ENCODE assay signal across 9 cellular contexts in genomic region chr11:61384271-61385242, GRCh38. TPM values are rescaled to one million over a fixed set of nuclear protein-coding genes. Genes with fewer than 3 reads are reported as not detected.
DNase-seq lines count a peak whose midpoint lies in the region; ATAC-seq, FAIRE-seq and TF ChIP-seq lines count a peak whose summit lies in the region.
"Had no signal": no experiment of that assay in that cellular context is flagged by ENCODE, and none has a peak within 500 bp of the region (broad histone marks: within the 10 kb centered on the region; RNA-seq: fewer than 3 reads in every experiment).

No MANE protein-coding gene starts in this region.

- peaks cover 5% of the 10 kb centered on the region; the same call in 1 of the 2 replicates for H3K4me1 Mint-ChIP-seq in WTC11

- FAIRE-seq in HTR-8/SVneo (lab: Jason Lieb, UNC) = no peak
- FAIRE-seq: TTC549 had no signal

- POLR2A ChIA-PET in WTC11 (lab: Charles Lee) = interaction anchor here (0.5 to 1.7 kb wide), 3 partner anchors 12 to 45 kb away, joined by 4 read pairs; partner anchors contain the start of genes CPSF7, CYB561A3, SDHAF2 and TMEM138

- H3K36me3 Mint-ChIP-seq in WTC11 = no peaks in the 10 kb centered on the region

- H3K27ac Mint-ChIP-seq in WTC11 = no peak overlapping the region

- DNase-seq in Daoy (ENCODE audit: low read depth) (peak; percentile 35), WTC11 (ENCODE audit: low spot score) (peak; percentile 23), left lobe of liver (ENCODE audit: low spot score) (no peak), HTR-8/SVneo (ENCODE audit: insufficient read length, low spot score) (no peak)
- DNase-seq in stimulated activated CD4-positive, alpha-beta T cell treated with anti-CD3 and anti-CD28 coated beads, Interleukin-1b, Interleukin-23, amount 100 ng/mL, for 48 hours = no peak
- no peak for DNase-seq in stimulated activated CD4-positive, alpha-beta T cell treated with anti-CD3 and anti-CD28 coated beads, Interleukin-12 subunit alpha, Interleukin-12 subunit beta, amount 100 ng/mL, for 4 hours

- ATAC-seq in WTC11 (peak; percentile 69), left lobe of liver (peak; percentile 87), GM21390 (IDR thresholded peaks at IDR 0.05; ENCODE audit: unreplicated experiment) (no peak)

- no peak overlapping the region for H3K4me3 Mint-ChIP-seq in WTC11

- no peaks in the 10 kb centered on the region for H3K27me3 Mint-ChIP-seq in WTC11 (ENCODE audit: low read depth)

- CTCF ChIA-PET in WTC11 (lab: Charles Lee) = interaction anchor here (0.8 to 10.1 kb wide), 26 partner anchors 13 to 275 kb away, joined by 3 to 346 read pairs (median 4); partner anchors contain the start of genes CPSF7, CYB561A3, DDB1 and SDHAF2

- no peak for TF ChIP-seq EP300 in Ishikawa (IDR thresholded peaks at IDR 0.05; ENCODE audit: borderline replicate concordance)

- H3K9me3 Mint-ChIP-seq in WTC11 = peaks cover 4% of the 10 kb centered on the region

- TF ChIP-seq CTCF in WTC11 (IDR thresholded peaks at IDR 0.05) = no peak

- TF ChIP-seq RAD21 in Ishikawa (IDR thresholded peaks at IDR 0.05; ENCODE audit: low read depth) = peak; percentile 34; the same call in 1 of the 2 replicates

TF ChIP-seq in Ishikawa, 13 proteins besides CTCF, POLR2A, EP300 and RAD21:
- TF ChIP-seq TAF1 (IDR thresholded peaks at IDR 0.05; ENCODE audit: low read depth) (no peak), CREB1 (IDR thresholded peaks at IDR 0.05; ENCODE audit: low read depth) (no peak), FOXM1 (IDR thresholded peaks at IDR 0.05; ENCODE audit: borderline replicate concordance, low read depth) (no peak)

TF ChIP-seq in WTC11, 78 proteins besides CTCF, POLR2A, EP300 and RAD21:
- TF ChIP-seq ZNF671 (CRISPR knock-in tag; IDR thresholded peaks at IDR 0.05) = no peak
- 0 out of 2 replicates have a peak, but pooled peaks have one; percentile 65 for TF ChIP-seq ZNF317 (CRISPR knock-in tag; IDR thresholded peaks at IDR 0.05; ENCODE audit: borderline replicate concordance, low read depth)
TF ChIP-seq in WTC11: peak in this region for 1.

RNA-seq across cellular contexts. Expression of gene TMEM216, which starts 7.8 kb away (rescaled TPM):
- 8.1 and 12.9 TPM in 2 replicates for total RNA-seq in Daoy (2014; rRNA removed; shearing (Covaris generic))
- total RNA-seq in WTC11 (2021) (16.4 to 20.8 TPM (median 17.9 TPM) in 3 replicates), left lobe of liver (1.7 TPM)

RNA-seq across cellular contexts. Expression of gene TMEM138, which starts 22.4 kb away (rescaled TPM):
- 40.2 and 49.4 TPM in 2 replicates for total RNA-seq in Daoy (2014; rRNA removed; shearing (Covaris generic))
- total RNA-seq in WTC11 (2021) (34.0 to 39.0 TPM (median 38.8 TPM) in 3 replicates), left lobe of liver (23.7 TPM)

RNA-seq across cellular contexts. Expression of gene CYB561A3, which starts 22.9 kb away (rescaled TPM):
- 12.4 and 14.6 TPM in 2 replicates for total RNA-seq in Daoy (2014; rRNA removed; shearing (Covaris generic))
- total RNA-seq in WTC11 (2021) = 34.3 to 38.8 TPM (median 35.0 TPM) in 3 replicates
- total RNA-seq in left lobe of liver = 37.9 TPM

RNA-seq across cellular contexts. Expression of gene CPSF7, which starts 45.2 kb away (rescaled TPM):
- 16.6 and 22.3 TPM in 2 replicates for total RNA-seq in Daoy (2014; rRNA removed; shearing (Covaris generic))
- total RNA-seq in WTC11 (2021) (86.0 to 90.7 TPM (median 88.3 TPM) in 3 replicates), left lobe of liver (34.0 TPM)

RNA-seq across cellular contexts. Expression of gene SDHAF2, which starts 45.4 kb away (rescaled TPM):
- 46.7 and 61.0 TPM in 2 replicates for total RNA-seq in Daoy (2014; rRNA removed; shearing (Covaris generic))
- total RNA-seq in WTC11 (2021) (36.2 to 36.8 TPM (median 36.5 TPM) in 3 replicates), left lobe of liver (18.8 TPM)

Comparison
In these comparisons a context has a peak if more than half of its experiments do, and no peak if none do; other contexts are left out.
1. DNase-seq: peak in Daoy (single experiment) and WTC11 (single experiment); none in left lobe of liver (single experiment), stimulated activated CD4-positive, alpha-beta T cell treated with anti-CD3 and anti-CD28 coated beads, Interleukin-1b, Interleukin-23, amount 100 ng/mL, for 48 hours (single experiment), stimulated activated CD4-positive, alpha-beta T cell treated with anti-CD3 and anti-CD28 coated beads, Interleukin-12 subunit alpha, Interleukin-12 subunit beta, amount 100 ng/mL, for 4 hours (single experiment) and HTR-8/SVneo (single experiment).